ENCODE assay signal across 1 cellular context in the genomic region with DNA sequence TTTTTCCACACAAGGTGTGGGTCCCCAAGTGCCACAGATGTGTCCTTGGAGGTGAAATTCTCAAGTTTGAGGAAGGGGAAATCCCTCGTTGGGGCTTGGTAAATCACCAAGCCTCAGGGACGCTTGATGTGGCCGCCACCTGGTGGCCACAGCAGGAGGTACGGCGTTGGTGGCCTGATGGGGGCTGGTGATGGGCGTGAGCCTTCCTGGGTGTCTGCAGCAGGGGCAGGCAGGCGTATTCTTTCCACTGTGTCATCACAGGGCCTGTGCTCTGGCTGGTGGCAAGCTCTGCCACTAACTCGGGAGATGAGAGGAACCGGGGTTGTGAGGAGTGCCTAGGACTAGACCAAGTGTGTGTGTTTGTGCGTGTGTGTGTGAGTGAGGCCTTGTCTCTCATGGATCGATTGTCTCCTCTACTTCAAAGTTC.
TF ChIP-seq lines count a peak whose summit lies in the region.

No MANE protein-coding gene starts in this region.

TF ChIP-seq in HepG2, 621 proteins besides CTCF, POLR2A, EP300 and RAD21 (continued from another document and continues in another):
- TF ChIP-seq, protein P1, sequence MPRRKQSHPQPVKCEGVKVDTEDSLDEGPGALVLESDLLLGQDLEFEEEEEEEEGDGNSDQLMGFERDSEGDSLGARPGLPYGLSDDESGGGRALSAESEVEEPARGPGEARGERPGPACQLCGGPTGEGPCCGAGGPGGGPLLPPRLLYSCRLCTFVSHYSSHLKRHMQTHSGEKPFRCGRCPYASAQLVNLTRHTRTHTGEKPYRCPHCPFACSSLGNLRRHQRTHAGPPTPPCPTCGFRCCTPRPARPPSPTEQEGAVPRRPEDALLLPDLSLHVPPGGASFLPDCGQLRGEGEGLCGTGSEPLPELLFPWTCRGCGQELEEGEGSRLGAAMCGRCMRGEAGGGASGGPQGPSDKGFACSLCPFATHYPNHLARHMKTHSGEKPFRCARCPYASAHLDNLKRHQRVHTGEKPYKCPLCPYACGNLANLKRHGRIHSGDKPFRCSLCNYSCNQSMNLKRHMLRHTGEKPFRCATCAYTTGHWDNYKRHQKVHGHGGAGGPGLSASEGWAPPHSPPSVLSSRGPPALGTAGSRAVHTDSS (CRISPR knock-in tag; conservative IDR thresholded peaks at IDR 0.05) = no peak
- peak; percentile 10; the same call in 1 of the 2 replicates for TF ChIP-seq HOXA3 (CRISPR knock-in tag; IDR thresholded peaks at IDR 0.05)
- TF ChIP-seq HOXD1 (CRISPR knock-in tag; IDR thresholded peaks at IDR 0.05) = no peak
- no peak for TF ChIP-seq ZNF232 (CRISPR knock-in tag; IDR thresholded peaks at IDR 0.05; ENCODE audit: borderline replicate concordance)
- TF ChIP-seq, protein P2, sequence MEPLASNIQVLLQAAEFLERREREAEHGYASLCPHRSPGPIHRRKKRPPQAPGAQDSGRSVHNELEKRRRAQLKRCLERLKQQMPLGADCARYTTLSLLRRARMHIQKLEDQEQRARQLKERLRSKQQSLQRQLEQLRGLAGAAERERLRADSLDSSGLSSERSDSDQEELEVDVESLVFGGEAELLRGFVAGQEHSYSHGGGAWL (CRISPR knock-in tag; IDR thresholded peaks at IDR 0.05) = no peak
- TF ChIP-seq, protein P3, sequence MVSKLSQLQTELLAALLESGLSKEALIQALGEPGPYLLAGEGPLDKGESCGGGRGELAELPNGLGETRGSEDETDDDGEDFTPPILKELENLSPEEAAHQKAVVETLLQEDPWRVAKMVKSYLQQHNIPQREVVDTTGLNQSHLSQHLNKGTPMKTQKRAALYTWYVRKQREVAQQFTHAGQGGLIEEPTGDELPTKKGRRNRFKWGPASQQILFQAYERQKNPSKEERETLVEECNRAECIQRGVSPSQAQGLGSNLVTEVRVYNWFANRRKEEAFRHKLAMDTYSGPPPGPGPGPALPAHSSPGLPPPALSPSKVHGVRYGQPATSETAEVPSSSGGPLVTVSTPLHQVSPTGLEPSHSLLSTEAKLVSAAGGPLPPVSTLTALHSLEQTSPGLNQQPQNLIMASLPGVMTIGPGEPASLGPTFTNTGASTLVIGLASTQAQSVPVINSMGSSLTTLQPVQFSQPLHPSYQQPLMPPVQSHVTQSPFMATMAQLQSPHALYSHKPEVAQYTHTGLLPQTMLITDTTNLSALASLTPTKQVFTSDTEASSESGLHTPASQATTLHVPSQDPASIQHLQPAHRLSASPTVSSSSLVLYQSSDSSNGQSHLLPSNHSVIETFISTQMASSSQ (IDR thresholded peaks at IDR 0.05; ENCODE audit: low read depth) = no peak
- TF ChIP-seq, protein P3 (CRISPR knock-in tag; IDR thresholded peaks at IDR 0.05; ENCODE audit: borderline replicate concordance) = peak; percentile 36; the same call in 1 of the 2 replicates
- TF ChIP-seq ZNF550 (CRISPR knock-in tag; IDR thresholded peaks at IDR 0.05; ENCODE audit: borderline replicate concordance) = no peak
- no peak for TF ChIP-seq MYC (CRISPR knock-in tag; IDR thresholded peaks at IDR 0.05; ENCODE audit: borderline replicate concordance)
- no peak for TF ChIP-seq KDM6A (CRISPR knock-in tag; IDR thresholded peaks at IDR 0.05; ENCODE audit: low read depth)
- TF ChIP-seq, protein P4, sequence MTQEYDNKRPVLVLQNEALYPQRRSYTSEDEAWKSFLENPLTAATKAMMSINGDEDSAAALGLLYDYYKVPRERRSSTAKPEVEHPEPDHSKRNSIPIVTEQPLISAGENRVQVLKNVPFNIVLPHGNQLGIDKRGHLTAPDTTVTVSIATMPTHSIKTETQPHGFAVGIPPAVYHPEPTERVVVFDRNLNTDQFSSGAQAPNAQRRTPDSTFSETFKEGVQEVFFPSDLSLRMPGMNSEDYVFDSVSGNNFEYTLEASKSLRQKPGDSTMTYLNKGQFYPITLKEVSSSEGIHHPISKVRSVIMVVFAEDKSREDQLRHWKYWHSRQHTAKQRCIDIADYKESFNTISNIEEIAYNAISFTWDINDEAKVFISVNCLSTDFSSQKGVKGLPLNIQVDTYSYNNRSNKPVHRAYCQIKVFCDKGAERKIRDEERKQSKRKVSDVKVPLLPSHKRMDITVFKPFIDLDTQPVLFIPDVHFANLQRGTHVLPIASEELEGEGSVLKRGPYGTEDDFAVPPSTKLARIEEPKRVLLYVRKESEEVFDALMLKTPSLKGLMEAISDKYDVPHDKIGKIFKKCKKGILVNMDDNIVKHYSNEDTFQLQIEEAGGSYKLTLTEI (CRISPR knock-in tag; conservative IDR thresholded peaks at IDR 0.05) = no peak
- TF ChIP-seq KDM2A (CRISPR knock-in tag; IDR thresholded peaks at IDR 0.05; ENCODE audit: borderline replicate concordance, low read depth) = peak; percentile 86
- TF ChIP-seq MIXL1 (CRISPR knock-in tag; IDR thresholded peaks at IDR 0.05) = 0 out of 2 replicates have a peak, but pooled peaks have one; percentile 26
- TF ChIP-seq ZNF607 (CRISPR knock-in tag; IDR thresholded peaks at IDR 0.05; ENCODE audit: borderline replicate concordance) = no peak; the same call in 1 of the 2 replicates
- TF ChIP-seq ASH2L (IDR thresholded peaks at IDR 0.05; ENCODE audit: insufficient read length, low read depth, low read length) = peak; percentile 23
- TF ChIP-seq RBM22 (optimal IDR thresholded peaks at IDR 0.05; ENCODE audit: low read length) = peak; percentile 46
- TF ChIP-seq ZNF720 (CRISPR knock-in tag; IDR thresholded peaks at IDR 0.05) = no peak
- TF ChIP-seq, protein P5, sequence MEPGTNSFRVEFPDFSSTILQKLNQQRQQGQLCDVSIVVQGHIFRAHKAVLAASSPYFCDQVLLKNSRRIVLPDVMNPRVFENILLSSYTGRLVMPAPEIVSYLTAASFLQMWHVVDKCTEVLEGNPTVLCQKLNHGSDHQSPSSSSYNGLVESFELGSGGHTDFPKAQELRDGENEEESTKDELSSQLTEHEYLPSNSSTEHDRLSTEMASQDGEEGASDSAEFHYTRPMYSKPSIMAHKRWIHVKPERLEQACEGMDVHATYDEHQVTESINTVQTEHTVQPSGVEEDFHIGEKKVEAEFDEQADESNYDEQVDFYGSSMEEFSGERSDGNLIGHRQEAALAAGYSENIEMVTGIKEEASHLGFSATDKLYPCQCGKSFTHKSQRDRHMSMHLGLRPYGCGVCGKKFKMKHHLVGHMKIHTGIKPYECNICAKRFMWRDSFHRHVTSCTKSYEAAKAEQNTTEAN (CRISPR knock-in tag; conservative IDR thresholded peaks at IDR 0.05) = no peak
- TF ChIP-seq, protein P6, sequence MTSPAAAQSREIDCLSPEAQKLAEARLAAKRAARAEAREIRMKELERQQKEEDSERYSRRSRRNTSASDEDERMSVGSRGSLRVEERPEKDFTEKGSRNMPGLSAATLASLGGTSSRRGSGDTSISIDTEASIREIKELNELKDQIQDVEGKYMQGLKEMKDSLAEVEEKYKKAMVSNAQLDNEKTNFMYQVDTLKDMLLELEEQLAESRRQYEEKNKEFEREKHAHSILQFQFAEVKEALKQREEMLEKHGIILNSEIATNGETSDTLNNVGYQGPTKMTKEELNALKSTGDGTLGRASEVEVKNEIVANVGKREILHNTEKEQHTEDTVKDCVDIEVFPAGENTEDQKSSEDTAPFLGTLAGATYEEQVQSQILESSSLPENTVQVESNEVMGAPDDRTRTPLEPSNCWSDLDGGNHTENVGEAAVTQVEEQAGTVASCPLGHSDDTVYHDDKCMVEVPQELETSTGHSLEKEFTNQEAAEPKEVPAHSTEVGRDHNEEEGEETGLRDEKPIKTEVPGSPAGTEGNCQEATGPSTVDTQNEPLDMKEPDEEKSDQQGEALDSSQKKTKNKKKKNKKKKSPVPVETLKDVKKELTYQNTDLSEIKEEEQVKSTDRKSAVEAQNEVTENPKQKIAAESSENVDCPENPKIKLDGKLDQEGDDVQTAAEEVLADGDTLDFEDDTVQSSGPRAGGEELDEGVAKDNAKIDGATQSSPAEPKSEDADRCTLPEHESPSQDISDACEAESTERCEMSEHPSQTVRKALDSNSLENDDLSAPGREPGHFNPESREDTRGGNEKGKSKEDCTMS (CRISPR knock-in tag; conservative IDR thresholded peaks at IDR 0.05) = no peak
- TF ChIP-seq, protein P7, sequence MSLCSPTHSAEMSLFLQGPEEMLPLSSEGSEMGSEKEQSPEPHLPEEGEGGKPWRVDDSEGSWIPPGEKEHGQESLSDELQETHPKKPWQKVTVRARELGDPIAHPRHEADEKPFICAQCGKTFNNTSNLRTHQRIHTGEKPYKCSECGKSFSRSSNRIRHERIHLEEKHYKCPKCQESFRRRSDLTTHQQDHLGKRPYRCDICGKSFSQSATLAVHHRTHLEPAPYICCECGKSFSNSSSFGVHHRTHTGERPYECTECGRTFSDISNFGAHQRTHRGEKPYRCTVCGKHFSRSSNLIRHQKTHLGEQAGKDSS (CRISPR knock-in tag; IDR thresholded peaks at IDR 0.05; ENCODE audit: borderline replicate concordance, low read depth) = peak; percentile 63; the same call in 1 of the 2 replicates
- TF ChIP-seq, protein P8, sequence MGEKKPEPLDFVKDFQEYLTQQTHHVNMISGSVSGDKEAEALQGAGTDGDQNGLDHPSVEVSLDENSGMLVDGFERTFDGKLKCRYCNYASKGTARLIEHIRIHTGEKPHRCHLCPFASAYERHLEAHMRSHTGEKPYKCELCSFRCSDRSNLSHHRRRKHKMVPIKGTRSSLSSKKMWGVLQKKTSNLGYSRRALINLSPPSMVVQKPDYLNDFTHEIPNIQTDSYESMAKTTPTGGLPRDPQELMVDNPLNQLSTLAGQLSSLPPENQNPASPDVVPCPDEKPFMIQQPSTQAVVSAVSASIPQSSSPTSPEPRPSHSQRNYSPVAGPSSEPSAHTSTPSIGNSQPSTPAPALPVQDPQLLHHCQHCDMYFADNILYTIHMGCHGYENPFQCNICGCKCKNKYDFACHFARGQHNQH (CRISPR knock-in tag; IDR thresholded peaks at IDR 0.05) = peak; percentile 56
- TF ChIP-seq, protein P9, sequence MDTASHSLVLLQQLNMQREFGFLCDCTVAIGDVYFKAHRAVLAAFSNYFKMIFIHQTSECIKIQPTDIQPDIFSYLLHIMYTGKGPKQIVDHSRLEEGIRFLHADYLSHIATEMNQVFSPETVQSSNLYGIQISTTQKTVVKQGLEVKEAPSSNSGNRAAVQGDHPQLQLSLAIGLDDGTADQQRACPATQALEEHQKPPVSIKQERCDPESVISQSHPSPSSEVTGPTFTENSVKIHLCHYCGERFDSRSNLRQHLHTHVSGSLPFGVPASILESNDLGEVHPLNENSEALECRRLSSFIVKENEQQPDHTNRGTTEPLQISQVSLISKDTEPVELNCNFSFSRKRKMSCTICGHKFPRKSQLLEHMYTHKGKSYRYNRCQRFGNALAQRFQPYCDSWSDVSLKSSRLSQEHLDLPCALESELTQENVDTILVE (CRISPR knock-in tag; IDR thresholded peaks at IDR 0.05) = no peak
- TF ChIP-seq MEF2D (CRISPR knock-in tag; IDR thresholded peaks at IDR 0.05) = no peak
- TF ChIP-seq ZNF34 (CRISPR knock-in tag; IDR thresholded peaks at IDR 0.05; ENCODE audit: borderline replicate concordance) = no peak
- TF ChIP-seq, protein P10, sequence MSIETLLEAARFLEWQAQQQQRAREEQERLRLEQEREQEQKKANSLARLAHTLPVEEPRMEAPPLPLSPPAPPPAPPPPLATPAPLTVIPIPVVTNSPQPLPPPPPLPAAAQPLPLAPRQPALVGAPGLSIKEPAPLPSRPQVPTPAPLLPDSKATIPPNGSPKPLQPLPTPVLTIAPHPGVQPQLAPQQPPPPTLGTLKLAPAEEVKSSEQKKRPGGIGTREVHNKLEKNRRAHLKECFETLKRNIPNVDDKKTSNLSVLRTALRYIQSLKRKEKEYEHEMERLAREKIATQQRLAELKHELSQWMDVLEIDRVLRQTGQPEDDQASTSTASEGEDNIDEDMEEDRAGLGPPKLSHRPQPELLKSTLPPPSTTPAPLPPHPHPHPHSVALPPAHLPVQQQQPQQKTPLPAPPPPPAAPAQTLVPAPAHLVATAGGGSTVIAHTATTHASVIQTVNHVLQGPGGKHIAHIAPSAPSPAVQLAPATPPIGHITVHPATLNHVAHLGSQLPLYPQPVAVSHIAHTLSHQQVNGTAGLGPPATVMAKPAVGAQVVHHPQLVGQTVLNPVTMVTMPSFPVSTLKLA (IDR thresholded peaks at IDR 0.05) = no peak
- no peak for TF ChIP-seq NFYC (CRISPR knock-in tag; IDR thresholded peaks at IDR 0.05)
- no peak for TF ChIP-seq NAIF1 (CRISPR knock-in tag; IDR thresholded peaks at IDR 0.05; ENCODE audit: borderline replicate concordance)
- no peak; the same call in 1 of the 2 replicates for TF ChIP-seq SOX5 (CRISPR knock-in tag; IDR thresholded peaks at IDR 0.05; ENCODE audit: borderline replicate concordance)
- TF ChIP-seq ZNF382 (CRISPR knock-in tag; IDR thresholded peaks at IDR 0.05; ENCODE audit: borderline replicate concordance) = no peak
- 0 out of 2 replicates have a peak, but pooled peaks have one; percentile 39 for TF ChIP-seq ARNTL (CRISPR knock-in tag; IDR thresholded peaks at IDR 0.05)
- TF ChIP-seq ZNF747 (CRISPR knock-in tag; IDR thresholded peaks at IDR 0.05; ENCODE audit: borderline replicate concordance) = no peak
- peak; percentile 9; the same call in 1 of the 2 replicates for TF ChIP-seq NR2F2 (IDR thresholded peaks at IDR 0.05; ENCODE audit: borderline replicate concordance, low read depth)
- no peak for TF ChIP-seq SAFB2 (CRISPR knock-in tag; IDR thresholded peaks at IDR 0.05; ENCODE audit: borderline replicate concordance, low read depth)
- TF ChIP-seq PHF20 (CRISPR knock-in tag; IDR thresholded peaks at IDR 0.05) = no peak
- TF ChIP-seq, protein P11, sequence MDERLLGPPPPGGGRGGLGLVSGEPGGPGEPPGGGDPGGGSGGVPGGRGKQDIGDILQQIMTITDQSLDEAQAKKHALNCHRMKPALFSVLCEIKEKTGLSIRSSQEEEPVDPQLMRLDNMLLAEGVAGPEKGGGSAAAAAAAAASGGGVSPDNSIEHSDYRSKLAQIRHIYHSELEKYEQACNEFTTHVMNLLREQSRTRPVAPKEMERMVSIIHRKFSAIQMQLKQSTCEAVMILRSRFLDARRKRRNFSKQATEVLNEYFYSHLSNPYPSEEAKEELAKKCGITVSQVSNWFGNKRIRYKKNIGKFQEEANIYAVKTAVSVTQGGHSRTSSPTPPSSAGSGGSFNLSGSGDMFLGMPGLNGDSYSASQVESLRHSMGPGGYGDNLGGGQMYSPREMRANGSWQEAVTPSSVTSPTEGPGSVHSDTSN (CRISPR knock-in tag; IDR thresholded peaks at IDR 0.05) = no peak
- TF ChIP-seq, protein P12, sequence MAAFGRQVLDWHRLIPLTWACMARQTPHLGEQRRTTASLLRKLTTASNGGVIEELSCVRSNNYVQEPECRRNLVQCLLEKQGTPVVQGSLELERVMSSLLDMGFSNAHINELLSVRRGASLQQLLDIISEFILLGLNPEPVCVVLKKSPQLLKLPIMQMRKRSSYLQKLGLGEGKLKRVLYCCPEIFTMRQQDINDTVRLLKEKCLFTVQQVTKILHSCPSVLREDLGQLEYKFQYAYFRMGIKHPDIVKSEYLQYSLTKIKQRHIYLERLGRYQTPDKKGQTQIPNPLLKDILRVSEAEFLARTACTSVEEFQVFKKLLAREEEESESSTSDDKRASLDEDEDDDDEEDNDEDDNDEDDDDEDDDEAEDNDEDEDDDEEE (CRISPR knock-in tag; IDR thresholded peaks at IDR 0.05) = no peak
- TF ChIP-seq MTF1 (CRISPR knock-in tag; IDR thresholded peaks at IDR 0.05) = no peak
- no peak for TF ChIP-seq CCDC6 (CRISPR knock-in tag; IDR thresholded peaks at IDR 0.05)
- TF ChIP-seq ZNF17 (CRISPR knock-in tag; IDR thresholded peaks at IDR 0.05) = no peak
- no peak for TF ChIP-seq ZNF563 (CRISPR knock-in tag; IDR thresholded peaks at IDR 0.05)
